ENCODE assay signal across 31 cellular contexts in the genomic region with DNA sequence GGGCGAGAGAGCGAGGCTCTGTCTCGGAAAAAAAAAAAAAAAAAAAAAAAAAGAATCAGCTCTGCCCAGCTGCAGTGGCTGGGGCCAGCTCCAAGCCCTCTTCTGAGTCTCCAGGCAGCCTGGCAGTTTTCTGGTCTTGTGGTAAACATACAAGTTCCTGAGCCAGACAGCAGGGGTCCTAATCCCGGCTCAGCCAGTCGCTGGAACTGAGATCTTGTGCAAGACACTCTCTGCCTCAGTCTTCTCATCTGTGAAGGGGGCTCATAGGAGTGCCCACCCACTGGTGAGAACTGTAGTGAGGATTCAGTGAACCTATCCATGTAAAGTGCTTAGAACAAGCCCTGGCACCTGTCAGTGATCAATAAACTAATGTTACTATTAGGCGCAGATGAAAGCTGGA. TPM values are rescaled to one million over a fixed set of nuclear protein-coding genes. Genes with fewer than 3 reads are reported as not detected.
DNase-seq lines count a peak whose midpoint lies in the region; ATAC-seq and TF ChIP-seq lines count a peak whose summit lies in the region.
"Had no signal": no experiment of that assay in that cellular context is flagged by ENCODE, and none has a peak within 500 bp of the region (broad histone marks: within the 10 kb centered on the region; RNA-seq: fewer than 3 reads in every experiment).

No MANE protein-coding gene starts in this region.

- no peak overlapping the region for H3K18ac ChIP-seq in mesendoderm (ENCODE audit: low read length)

- H3K9me3 Mint-ChIP-seq in natural killer cell treated with Interleukin-12 subunit alpha and Interleukin-12 subunit beta and Interleukin-15 and Interleukin-18, amount 100 ng/mL, for 72 hours, result no peaks in the 10 kb centered on the region
- no peaks in the 10 kb centered on the region for H3K9me3 Mint-ChIP-seq in natural killer cell
- no peaks in the 10 kb centered on the region for H3K9me3 Mint-ChIP-seq in activated T-cell treated with anti-CD3 and anti-CD28 coated beads, Interleukin-2, amount 50 U/mL, for 4 hours
- H3K9me3 Mint-ChIP-seq: activated CD4-positive, alpha-beta T cell treated with anti-CD3 and anti-CD28 coated beads, Interleukin-2, amount 10 ng/mL, durations not matched to agents 7 days and 5 days; activated T-helper 1 cell treated with anti-CD3 and anti-CD28 coated beads, Interleukin-12 subunit alpha, Interleukin-12 subunit beta, Interleukin-2, Interleukin-4 antibody, amounts not matched to agents 30 ng/mL and 10 ng/mL and 1 ng/mL, durations not matched to agents 14 hours and 24 hours and 36 hours; naive thymus-derived CD8-positive, alpha-beta T cell; stimulated activated memory B cell treated with anti-CD40 and anti-IgM and Interleukin-4, amounts not matched to agents 10 μg/mL and 1 μg/mL and 100 μg/mL, for 72 hours; type B pancreatic cell had no signal

- H3K36me3 Mint-ChIP-seq in natural killer cell treated with Interleukin-12 subunit alpha and Interleukin-12 subunit beta and Interleukin-15 and Interleukin-18, amount 100 ng/mL, for 72 hours, result no peaks in the 10 kb centered on the region
- no peaks in the 10 kb centered on the region for H3K36me3 Mint-ChIP-seq in natural killer cell
- no peaks in the 10 kb centered on the region for H3K36me3 Mint-ChIP-seq in activated T-cell treated with anti-CD3 and anti-CD28 coated beads, Interleukin-2, amount 50 U/mL, for 4 hours (ENCODE audit: insufficient read depth)
- H3K36me3 Mint-ChIP-seq: naive thymus-derived CD8-positive, alpha-beta T cell; stimulated activated memory B cell treated with anti-CD40 and anti-IgM and Interleukin-4, amounts not matched to agents 10 μg/mL and 1 μg/mL and 100 μg/mL, for 72 hours; type B pancreatic cell had no signal

- intact Hi-C loops in natural killer cell (cut with micrococcal nuclease), result no loop called here

- no peak overlapping the region for H3K4me3 Mint-ChIP-seq in natural killer cell treated with Interleukin-12 subunit alpha and Interleukin-12 subunit beta and Interleukin-15 and Interleukin-18, amount 100 ng/mL, for 72 hours
- no peak overlapping the region for H3K4me3 Mint-ChIP-seq in natural killer cell
- H3K4me3 Mint-ChIP-seq in activated T-cell treated with anti-CD3 and anti-CD28 coated beads, Interleukin-2, amount 50 U/mL, for 4 hours, result no peak overlapping the region
- H3K4me3 Mint-ChIP-seq: activated CD4-positive, alpha-beta T cell treated with anti-CD3 and anti-CD28 coated beads, Interleukin-2, amount 10 ng/mL, durations not matched to agents 7 days and 5 days; activated T-helper 1 cell treated with anti-CD3 and anti-CD28 coated beads, Interleukin-12 subunit alpha, Interleukin-12 subunit beta, Interleukin-2, Interleukin-4 antibody, amounts not matched to agents 30 ng/mL and 10 ng/mL and 1 ng/mL, durations not matched to agents 14 hours and 24 hours and 36 hours; naive thymus-derived CD8-positive, alpha-beta T cell; stimulated activated memory B cell treated with anti-CD40 and anti-IgM and Interleukin-4, amounts not matched to agents 10 μg/mL and 1 μg/mL and 100 μg/mL, for 72 hours; type B pancreatic cell had no signal

- H2BK120ac ChIP-seq in mesendoderm (ENCODE audit: low read depth, low read length), result no peak overlapping the region

- no peak overlapping the region for H3K23ac ChIP-seq in mesendoderm (ENCODE audit: low read length)

- DNase-seq in DMS 273 (lab: John Stamatoyannopoulos, UW; ENCODE audit: unreplicated experiment) (peak; percentile 33), DMS 273 treated with DMSO at 0.1 percent for 48 hours (lab: John Stamatoyannopoulos, UW) (no peak), natural killer cell (no peak), mesendoderm (peak; percentile 36), activated T-cell treated with anti-CD3 and anti-CD28 coated beads for 4 hours (no peak), NCI-H1694 (lab: John Stamatoyannopoulos, UW) (no peak)
- DNase-seq in natural killer cell treated with Interleukin-12 subunit alpha and Interleukin-12 subunit beta and Interleukin-15 and Interleukin-18, amount 100 ng/mL, for 72 hours (ENCODE audit: low spot score), result peak; percentile 44
- DNase-seq in activated T-cell treated with anti-CD3 and anti-CD28 coated beads, Interleukin-2, amount 50 U/mL, for 4 hours, result no peak
- DNase-seq: activated CD4-positive, alpha-beta T cell treated with anti-CD3 and anti-CD28 coated beads, Interleukin-2, amount 10 ng/mL, durations not matched to agents 7 days and 5 days; activated naive CD4-positive, alpha-beta T cell treated with anti-CD3 and anti-CD28 coated beads, Interleukin-2, amount 50 U/mL, for 16 hours; body of pancreas; foreskin fibroblast; GOT3; naive thymus-derived CD8-positive, alpha-beta T cell; NCI-H1105 treated with DMSO at 0.1 percent for 48 hours; NCI-H1930; NCI-H226; RPMI8226; substantia nigra; T1000 had no signal

- H3K27ac ChIP-seq in mesendoderm (ENCODE audit: low read depth, low read length), result no peak overlapping the region
- H3K27ac ChIP-seq: 22Rv1, body of pancreas, esophagus muscularis mucosa, SJSA1, skin epidermis had no signal

- H3K79me1 ChIP-seq in mesendoderm (ENCODE audit: low read length), result no peaks in the 10 kb centered on the region

- H3K9ac ChIP-seq in mesendoderm (ENCODE audit: low read length), result no peak overlapping the region

- no peak overlapping the region for H3K27ac Mint-ChIP-seq in natural killer cell treated with Interleukin-12 subunit alpha and Interleukin-12 subunit beta and Interleukin-15 and Interleukin-18, amount 100 ng/mL, for 72 hours
- no peak overlapping the region for H3K27ac Mint-ChIP-seq in natural killer cell
- H3K27ac Mint-ChIP-seq: activated CD4-positive, alpha-beta T cell treated with anti-CD3 and anti-CD28 coated beads, Interleukin-2, amount 10 ng/mL, durations not matched to agents 7 days and 5 days; activated T-helper 1 cell treated with anti-CD3 and anti-CD28 coated beads, Interleukin-12 subunit alpha, Interleukin-12 subunit beta, Interleukin-2, Interleukin-4 antibody, amounts not matched to agents 30 ng/mL and 10 ng/mL and 1 ng/mL, durations not matched to agents 14 hours and 24 hours and 36 hours; naive thymus-derived CD8-positive, alpha-beta T cell; stimulated activated memory B cell treated with anti-CD40 and anti-IgM and Interleukin-4, amounts not matched to agents 10 μg/mL and 1 μg/mL and 100 μg/mL, for 72 hours; type B pancreatic cell had no signal

- no CpG with 5 or more reads among the region's 6 CpGs for WGBS in mesendoderm (ENCODE audit: extremely low coverage, insufficient coverage, low lambda C conversion rate)

- no peak overlapping the region for H3K4ac ChIP-seq in mesendoderm (ENCODE audit: low read depth, low read length)

- TF ChIP-seq CTCF in natural killer cell (IDR thresholded peaks at IDR 0.05), result no peak

- no peak overlapping the region for H4K8ac ChIP-seq in mesendoderm (ENCODE audit: low read depth, low read length)

- H3K4me3 ChIP-seq in mesendoderm (ENCODE audit: low read length), result no peak overlapping the region
- H3K4me3 ChIP-seq: body of pancreas, esophagus muscularis mucosa, SJSA1, skin epidermis had no signal

- H3K27me3 Mint-ChIP-seq in natural killer cell treated with Interleukin-12 subunit alpha and Interleukin-12 subunit beta and Interleukin-15 and Interleukin-18, amount 100 ng/mL, for 72 hours, result peaks cover 11 to 12% of the 10 kb centered on the region in 2 donors
- H3K27me3 Mint-ChIP-seq in natural killer cell (ENCODE audit: low read depth in 2 of 2), result peaks cover 3 to 17% of the 10 kb centered on the region in 2 donors
- H3K27me3 Mint-ChIP-seq in activated T-cell treated with anti-CD3 and anti-CD28 coated beads, Interleukin-2, amount 50 U/mL, for 4 hours (ENCODE audit: low read depth), result peaks cover 13% of the 10 kb centered on the region

- no peak overlapping the region for H4K5ac ChIP-seq in mesendoderm (ENCODE audit: low read length)

- ATAC-seq in natural killer cell treated with Interleukin-12 subunit alpha and Interleukin-12 subunit beta and Interleukin-15 and Interleukin-18, amount 100 ng/mL, for 72 hours, result no peak
- ATAC-seq in natural killer cell, result no peak
- ATAC-seq in activated T-cell treated with anti-CD3 and anti-CD28 coated beads, Interleukin-2, amount 50 U/mL, for 4 hours, result no peak
- ATAC-seq: body of pancreas; naive thymus-derived CD8-positive, alpha-beta T cell; stimulated activated memory B cell treated with anti-CD40 and anti-IgM and Interleukin-4, amounts not matched to agents 10 μg/mL and 1 μg/mL and 100 μg/mL, for 72 hours had no signal

- no peaks in the 10 kb centered on the region for H3K4me1 ChIP-seq in mesendoderm (ENCODE audit: control insufficient read depth, low read depth, low read length)
- H3K4me1 ChIP-seq: body of pancreas, SJSA1 had no signal

- no peaks in the 10 kb centered on the region for H3K27me3 ChIP-seq in mesendoderm (ENCODE audit: insufficient read depth, low read length, poor library complexity)
- H3K27me3 ChIP-seq: body of pancreas, SJSA1 had no signal

- H2AK5ac ChIP-seq in mesendoderm (ENCODE audit: low read length), result no peak overlapping the region

- H3K79me2 ChIP-seq in mesendoderm (ENCODE audit: control insufficient read depth, insufficient read depth, low read length), result no peaks in the 10 kb centered on the region

- no peak overlapping the region for H2BK5ac ChIP-seq in mesendoderm (ENCODE audit: low read length)

- H2BK15ac ChIP-seq in mesendoderm (replicated peaks; ENCODE audit: low read depth), result no peak overlapping the region

- no peak overlapping the region for H3K4me2 ChIP-seq in mesendoderm (ENCODE audit: low read length)

- H3K4me1 Mint-ChIP-seq in natural killer cell treated with Interleukin-12 subunit alpha and Interleukin-12 subunit beta and Interleukin-15 and Interleukin-18, amount 100 ng/mL, for 72 hours (ENCODE audit: low read depth in 2 of 2), result no peaks in the 10 kb centered on the region
- no peaks in the 10 kb centered on the region for H3K4me1 Mint-ChIP-seq in natural killer cell
- no peaks in the 10 kb centered on the region for H3K4me1 Mint-ChIP-seq in activated T-cell treated with anti-CD3 and anti-CD28 coated beads, Interleukin-2, amount 50 U/mL, for 4 hours (ENCODE audit: low read depth)
- H3K4me1 Mint-ChIP-seq: activated CD4-positive, alpha-beta T cell treated with anti-CD3 and anti-CD28 coated beads, Interleukin-2, amount 10 ng/mL, durations not matched to agents 7 days and 5 days; naive thymus-derived CD8-positive, alpha-beta T cell; stimulated activated memory B cell treated with anti-CD40 and anti-IgM and Interleukin-4, amounts not matched to agents 10 μg/mL and 1 μg/mL and 100 μg/mL, for 72 hours had no signal

- H3K56ac ChIP-seq in mesendoderm (ENCODE audit: low read length), result no peak overlapping the region

- no peaks in the 10 kb centered on the region for H3K36me3 ChIP-seq in mesendoderm (ENCODE audit: control insufficient read depth, insufficient read depth, low read length)
- H3K36me3 ChIP-seq: esophagus muscularis mucosa, SJSA1 had no signal

RNA-seq across cellular contexts. Expression of gene C4orf50, which starts 41.8 kb away (rescaled TPM):
- 1 to 10 TPM in 1 of 2 donors, under 1 TPM in 1; 0.81 to 6.9 TPM for total RNA-seq in natural killer cell treated with Interleukin-12 subunit alpha and Interleukin-12 subunit beta and Interleukin-15 and Interleukin-18, amount 100 ng/mL, for 72 hours
- total RNA-seq in natural killer cell, result 1 to 10 TPM in 2 of 3 donors, under 1 TPM in 1; 0.63 to 2.7 (median 1.8) TPM
- 0.15 TPM for polyA plus RNA-seq in mesendoderm (2013, experiment 1 of 2)
- polyA plus RNA-seq in mesendoderm (2013, experiment 2 of 2), result 0.15 TPM
- total RNA-seq in activated T-cell treated with anti-CD3 and anti-CD28 coated beads, Interleukin-2, amount 50 U/mL, for 4 hours, result under 1 TPM; 0.03 to 0.11 (median 0.08) TPM
- total RNA-seq: HT-29; lower leg skin; M059J; naive thymus-derived CD8-positive, alpha-beta T cell; pulmonary artery endothelial cell; SJSA1 had no signal
- polyA plus RNA-seq: naive thymus-derived CD8-positive, alpha-beta T cell had no signal

Comparison
In these comparisons a context has a peak if more than half of its experiments do, and no peak if none do; other contexts are left out.
1. DNase-seq: peak in DMS 273 (single experiment), natural killer cell treated with Interleukin-12 subunit alpha and Interleukin-12 subunit beta and Interleukin-15 and Interleukin-18, amount 100 ng/mL, for 72 hours (single experiment) and mesendoderm (single experiment); none in DMS 273 treated with DMSO at 0.1 percent for 48 hours (single experiment), natural killer cell (single experiment), activated T-cell treated with anti-CD3 and anti-CD28 coated beads for 4 hours (single experiment), NCI-H1694 (single experiment) and activated T-cell treated with anti-CD3 and anti-CD28 coated beads, Interleukin-2, amount 50 U/mL, for 4 hours (single experiment).